ENCODE assay signal across 12 cellular contexts in the genomic region with DNA sequence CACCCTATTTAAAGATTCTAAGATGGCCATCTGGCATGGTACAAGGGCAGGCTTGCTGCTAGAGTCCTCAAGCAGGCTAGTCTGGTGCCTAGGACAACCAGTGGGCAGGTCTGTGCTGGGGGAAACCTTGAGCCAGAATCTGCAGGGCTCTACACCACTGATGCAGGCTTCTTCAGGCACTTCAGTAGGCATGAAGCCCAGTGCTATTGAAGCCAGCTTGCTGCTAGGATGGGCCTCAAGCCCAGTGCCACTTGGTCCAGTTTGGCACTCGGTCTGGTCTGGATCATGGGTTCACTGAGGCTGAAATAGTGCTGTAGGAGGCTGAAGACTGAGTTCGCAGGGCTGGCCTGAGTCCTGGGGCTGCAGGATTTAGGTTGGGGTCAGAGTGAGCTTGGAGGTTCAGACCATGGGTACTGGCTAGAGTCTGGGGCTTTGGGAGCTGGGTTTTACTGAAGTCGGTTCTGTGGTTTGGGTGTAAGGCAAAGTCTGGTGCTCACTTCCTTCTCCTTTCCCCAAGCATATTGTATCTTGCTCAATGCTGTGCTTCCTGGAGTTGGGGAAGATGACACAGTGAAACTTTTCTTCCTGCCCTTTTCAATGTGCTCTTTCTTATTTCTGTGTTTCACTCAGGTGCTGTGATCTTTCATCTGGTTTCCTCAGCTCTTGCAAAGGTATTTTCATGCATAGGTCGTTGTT. TPM values are rescaled to one million over a fixed set of nuclear protein-coding genes. Genes with fewer than 3 reads are reported as not detected.
DNase-seq lines count a peak whose midpoint lies in the region; ATAC-seq and TF ChIP-seq lines count a peak whose summit lies in the region.
"Had no signal": no experiment of that assay in that cellular context is flagged by ENCODE, and none has a peak within 500 bp of the region (broad histone marks: within the 10 kb centered on the region; RNA-seq: fewer than 3 reads in every experiment).

No MANE protein-coding gene starts in this region.

- H3K36me3 Mint-ChIP-seq in activated naive CD8-positive, alpha-beta T cell treated with anti-CD3 and anti-CD28 coated beads for 36 hours, result peaks cover 87% of the 10 kb centered on the region
- peaks cover 56 to 95% (median 76%) of the 10 kb centered on the region in 3 donors for H3K36me3 Mint-ChIP-seq in naive thymus-derived CD8-positive, alpha-beta T cell

- no peaks in the 10 kb centered on the region for H3K27me3 ChIP-seq in ascending aorta

- peaks cover 50 to 87% of the 10 kb centered on the region in 2 donors for H3K36me3 ChIP-seq in ascending aorta
- H3K36me3 ChIP-seq: WERI-Rb-1 had no signal

- intact Hi-C loops in ascending aorta (cut with DNase I), result no loop called here

- peaks cover 0 to 8% of the 10 kb centered on the region in 2 donors for H3K9me3 ChIP-seq in ascending aorta

- TF ChIP-seq CTCF in NB4 (IDR thresholded peaks at IDR 0.05; ENCODE audit: low read depth, low read length), result no peak
- TF ChIP-seq CTCF in ascending aorta (IDR thresholded peaks at IDR 0.05), result no peak

- H3K4me3 ChIP-seq in NB4 (ENCODE audit: low read depth, low read length), result no peak overlapping the region
- no peak overlapping the region for H3K4me3 ChIP-seq in ascending aorta

- peaks cover 18% of the 10 kb centered on the region for H3K9me3 Mint-ChIP-seq in activated naive CD8-positive, alpha-beta T cell treated with anti-CD3 and anti-CD28 coated beads for 36 hours
- peaks cover 4 to 20% (median 15%) of the 10 kb centered on the region in 9 donors for H3K9me3 Mint-ChIP-seq in naive thymus-derived CD8-positive, alpha-beta T cell
- H3K9me3 Mint-ChIP-seq: HFFc6 had no signal

- peak in 1 of 2 donors; percentile 38 for ATAC-seq in naive thymus-derived CD8-positive, alpha-beta T cell

- TF ChIP-seq POLR2A in NB4 (IDR thresholded peaks at IDR 0.05; ENCODE audit: extremely low read depth, insufficient read length), result no peak

- no peak overlapping the region for H3K4me3 Mint-ChIP-seq in activated naive CD8-positive, alpha-beta T cell treated with anti-CD3 and anti-CD28 coated beads for 36 hours
- H3K4me3 Mint-ChIP-seq in naive thymus-derived CD8-positive, alpha-beta T cell, result peak overlapping the region in 8 of 10 donors; percentile 3 to 41 (median 28)
- H3K4me3 Mint-ChIP-seq: HFFc6 had no signal

- no peaks in the 10 kb centered on the region for H3K27me3 Mint-ChIP-seq in activated naive CD8-positive, alpha-beta T cell treated with anti-CD3 and anti-CD28 coated beads for 36 hours
- no peaks in the 10 kb centered on the region for H3K27me3 Mint-ChIP-seq in naive thymus-derived CD8-positive, alpha-beta T cell

- peak overlapping the region; percentile 79 for H3K27ac Mint-ChIP-seq in activated naive CD8-positive, alpha-beta T cell treated with anti-CD3 and anti-CD28 coated beads for 36 hours
- peak overlapping the region; percentile 34 to 89 (median 82) for H3K27ac Mint-ChIP-seq in naive thymus-derived CD8-positive, alpha-beta T cell
- H3K27ac Mint-ChIP-seq: HFFc6 had no signal

- POLR2A ChIA-PET in naive thymus-derived CD8-positive, alpha-beta T cell (lab: Charles Lee), result interaction anchor here (0.6 to 1.0 kb wide), 3 partner anchors 9 to 87 kb away, joined by 3 read pairs; no protein-coding TSS in a partner anchor

- peak; percentile 95 for DNase-seq in GF-D8 (lab: John Stamatoyannopoulos, UW)
- peak; percentile 91 for DNase-seq in NB4 (ENCODE audit: low read depth)
- DNase-seq in activated naive CD8-positive, alpha-beta T cell treated with anti-CD3 and anti-CD28 coated beads for 36 hours, result no peak
- no peak for DNase-seq in naive thymus-derived CD8-positive, alpha-beta T cell
- no peak for DNase-seq in ascending aorta (ENCODE audit: low spot score in 2 of 2)
- no peak for DNase-seq in NCI-H1417 (lab: John Stamatoyannopoulos, UW)
- DNase-seq in NCI-H2171 (lab: John Stamatoyannopoulos, UW), result no peak
- no peak for DNase-seq in NCI-H187 treated with DMSO at 0.1 percent for 48 hours (lab: John Stamatoyannopoulos, UW)
- DNase-seq: HFFc6, NCI-H524 treated with DMSO at 0.1 percent for 48 hours, retina, WERI-Rb-1 had no signal

- H3K27ac ChIP-seq in ascending aorta, result no peak overlapping the region
- H3K27ac ChIP-seq: WERI-Rb-1 had no signal

- H3K4me1 ChIP-seq in ascending aorta, result no peaks in the 10 kb centered on the region

- H3K4me1 Mint-ChIP-seq in activated naive CD8-positive, alpha-beta T cell treated with anti-CD3 and anti-CD28 coated beads for 36 hours, result peaks cover 48% of the 10 kb centered on the region
- peaks cover 38 to 74% (median 59%) of the 10 kb centered on the region in 4 donors for H3K4me1 Mint-ChIP-seq in naive thymus-derived CD8-positive, alpha-beta T cell

RNA-seq across cellular contexts. Expression of gene SP100, which starts 41.2 kb away (rescaled TPM):
- 100 to 1,000 TPM; 108 to 112 TPM for total RNA-seq in activated naive CD8-positive, alpha-beta T cell treated with anti-CD3 and anti-CD28 coated beads for 36 hours
- 100 to 1,000 TPM; 209 to 221 TPM for total RNA-seq in naive thymus-derived CD8-positive, alpha-beta T cell
- polyA plus RNA-seq in naive thymus-derived CD8-positive, alpha-beta T cell, result 100 to 1,000 TPM in 1 of 3 donors, 10 to 100 TPM in 2; 81.0 to 174 (median 91.1) TPM
- 82.0 TPM for total RNA-seq in ascending aorta

Comparison
In these comparisons a context has a peak if more than half of its experiments do, and no peak if none do; other contexts are left out.
1. DNase-seq: peak in GF-D8 (single experiment) and NB4 (single experiment); none in activated naive CD8-positive, alpha-beta T cell treated with anti-CD3 and anti-CD28 coated beads for 36 hours (single experiment), naive thymus-derived CD8-positive, alpha-beta T cell (0 of 10), ascending aorta (0 of 2), NCI-H1417 (0 of 3), NCI-H2171 (single experiment) and NCI-H187 treated with DMSO at 0.1 percent for 48 hours (single experiment).